8 cellular contexts compared by ENCODE assay signal in genomic region chr15:67840747-67841634, GRCh38. TPM values are rescaled to one million over a fixed set of nuclear protein-coding genes. Genes with fewer than 3 reads are reported as not detected.
DNase-seq lines count a peak whose midpoint lies in the region; ATAC-seq and TF ChIP-seq lines count a peak whose summit lies in the region.

No MANE protein-coding gene starts in this region.

- H3K9ac ChIP-seq in fibroblast of lung (ENCODE audit: insufficient read depth, low read length) (peak overlapping the region; percentile 84), neural cell (ENCODE audit: low read length) (peak overlapping the region; percentile 58)

- H3K27ac Mint-ChIP-seq in T-helper 17 cell: peak overlapping the region; percentile 100

- no peak for TF ChIP-seq EP300 in neural cell (conservative IDR thresholded peaks at IDR 0.05; ENCODE audit: poor library complexity, severe bottlenecking)

- H3K27me3 Mint-ChIP-seq in T-helper 17 cell: peaks cover 7% of the 10 kb centered on the region

- H3K27ac ChIP-seq in fibroblast of lung (ENCODE audit: insufficient read depth, low read length) (peak overlapping the region; percentile 79), neural cell (ENCODE audit: low read length) (no peak overlapping the region)

- H2AFZ ChIP-seq in fibroblast of lung (ENCODE audit: low read length) (peak overlapping the region; percentile 96), neural cell (ENCODE audit: low read depth, low read length) (peak overlapping the region; percentile 94)

- H3K4me1 Mint-ChIP-seq in T-helper 17 cell: peaks cover 23% of the 10 kb centered on the region

- peaks cover 11% of the 10 kb centered on the region for H3K4me1 ChIP-seq in fibroblast of lung (ENCODE audit: control insufficient read depth, extremely low read depth, insufficient read depth, low read length)

- peaks cover 5% of the 10 kb centered on the region for H3K36me3 Mint-ChIP-seq in T-helper 17 cell (ENCODE audit: low read depth)

- no peaks in the 10 kb centered on the region for H3F3A ChIP-seq in neural cell (ENCODE audit: insufficient read depth, low read length, poor library complexity, severe bottlenecking)

- no peak for TF ChIP-seq RAD21 in neural cell (conservative IDR thresholded peaks at IDR 0.05)

- TF ChIP-seq CTCF in fibroblast of lung (conservative IDR thresholded peaks at IDR 0.05 in 1 of 2, IDR thresholded peaks at IDR 0.05 in 1 of 2; ENCODE audit: low read depth in 1 of 2, low read length in 2 of 2): no peak
- no peak for TF ChIP-seq CTCF in neural cell (IDR thresholded peaks at IDR 0.05; ENCODE audit: poor library complexity, severe bottlenecking)

- peaks cover 11% of the 10 kb centered on the region for H3K27me3 ChIP-seq in fibroblast of lung (ENCODE audit: control insufficient read depth, insufficient read depth, low read length)
- H3K27me3 ChIP-seq in neural cell (ENCODE audit: insufficient read depth, low read depth, low read length): peaks cover 28% of the 10 kb centered on the region

- H4K20me1 ChIP-seq in fibroblast of lung (ENCODE audit: control insufficient read depth, extremely low read depth, insufficient read depth, low read length) (no peaks in the 10 kb centered on the region), neural cell (ENCODE audit: insufficient read depth) (no peaks in the 10 kb centered on the region)

- H3K4me3 ChIP-seq in fibroblast of lung (replicated peaks in 1 of 4; ENCODE audit: control extremely low read depth in 1 of 4, insufficient read depth in 1 of 4, low read depth in 3 of 4, low read length in 4 of 4) (peak overlapping the region; percentile 81 to 93 (median 87)), neural cell (ENCODE audit: low read length) (peak overlapping the region; percentile 96)

- no peaks in the 10 kb centered on the region for H3K9me2 ChIP-seq in neural cell (ENCODE audit: insufficient read depth, low read length)

- H3K4me3 Mint-ChIP-seq in T-helper 17 cell: peak overlapping the region; percentile 94

- peak; percentile 54 for DNase-seq in COLO668 (lab: John Stamatoyannopoulos, UW; ENCODE audit: unreplicated experiment)
- DNase-seq in T-helper 17 cell: no peak
- peak; percentile 55 to 58 for DNase-seq in fibroblast of lung (ENCODE audit: low read depth in 2 of 2)
- no peak for DNase-seq in midbrain (lab: John Stamatoyannopoulos, UW)
- no peak for DNase-seq in NCI-H1436 treated with DMSO at 0.1 percent for 48 hours (lab: John Stamatoyannopoulos, UW)

- H3K9me3 ChIP-seq in T-helper 17 cell (ENCODE audit: control insufficient read depth, low read length, poor library complexity, severe bottlenecking) (no peaks in the 10 kb centered on the region), fibroblast of lung (ENCODE audit: control insufficient read depth, insufficient read depth, low read depth, low read length) (no peaks in the 10 kb centered on the region), neural cell (ENCODE audit: low read length) (no peaks in the 10 kb centered on the region)

- H3K79me2 ChIP-seq in fibroblast of lung (ENCODE audit: control insufficient read depth, insufficient read depth, low read length): no peaks in the 10 kb centered on the region
- H3K79me2 ChIP-seq in neural cell (replicated peaks; ENCODE audit: insufficient read depth, low read length): no peaks in the 10 kb centered on the region

- H3K4me2 ChIP-seq in fibroblast of lung (ENCODE audit: extremely low read depth, insufficient read depth, low read length) (peak overlapping the region; percentile 80), neural cell (ENCODE audit: low read length) (peak overlapping the region; percentile 79)

- H3K36me3 ChIP-seq in fibroblast of lung (ENCODE audit: control insufficient read depth, insufficient read depth, low read length) (no peaks in the 10 kb centered on the region), neural cell (ENCODE audit: insufficient read depth, low read length) (no peaks in the 10 kb centered on the region)

- peak; percentile 1 for ATAC-seq in HG03565 (IDR thresholded peaks at IDR 0.05; ENCODE audit: unreplicated experiment)
- ATAC-seq in T-helper 17 cell: no peak
- no peak for ATAC-seq in GM19328 (IDR thresholded peaks at IDR 0.05; ENCODE audit: unreplicated experiment)

TF ChIP-seq in neural cell, 6 proteins besides CTCF, POLR2A, EP300 and RAD21:
- TF ChIP-seq TAF1 (IDR thresholded peaks at IDR 0.05; ENCODE audit: low read depth): no peak
- TF ChIP-seq MXI1 (conservative IDR thresholded peaks at IDR 0.05; ENCODE audit: poor library complexity, severe bottlenecking): no peak
- TF ChIP-seq EZH2 (IDR thresholded peaks at IDR 0.05; ENCODE audit: borderline replicate concordance, insufficient read depth, low read length, poor library complexity, severe bottlenecking): no peak
- no peak for TF ChIP-seq POLR2AphosphoS5 (IDR thresholded peaks at IDR 0.05)
- TF ChIP-seq SMC3 (conservative IDR thresholded peaks at IDR 0.05; ENCODE audit: poor library complexity): no peak
- TF ChIP-seq, protein P1, sequence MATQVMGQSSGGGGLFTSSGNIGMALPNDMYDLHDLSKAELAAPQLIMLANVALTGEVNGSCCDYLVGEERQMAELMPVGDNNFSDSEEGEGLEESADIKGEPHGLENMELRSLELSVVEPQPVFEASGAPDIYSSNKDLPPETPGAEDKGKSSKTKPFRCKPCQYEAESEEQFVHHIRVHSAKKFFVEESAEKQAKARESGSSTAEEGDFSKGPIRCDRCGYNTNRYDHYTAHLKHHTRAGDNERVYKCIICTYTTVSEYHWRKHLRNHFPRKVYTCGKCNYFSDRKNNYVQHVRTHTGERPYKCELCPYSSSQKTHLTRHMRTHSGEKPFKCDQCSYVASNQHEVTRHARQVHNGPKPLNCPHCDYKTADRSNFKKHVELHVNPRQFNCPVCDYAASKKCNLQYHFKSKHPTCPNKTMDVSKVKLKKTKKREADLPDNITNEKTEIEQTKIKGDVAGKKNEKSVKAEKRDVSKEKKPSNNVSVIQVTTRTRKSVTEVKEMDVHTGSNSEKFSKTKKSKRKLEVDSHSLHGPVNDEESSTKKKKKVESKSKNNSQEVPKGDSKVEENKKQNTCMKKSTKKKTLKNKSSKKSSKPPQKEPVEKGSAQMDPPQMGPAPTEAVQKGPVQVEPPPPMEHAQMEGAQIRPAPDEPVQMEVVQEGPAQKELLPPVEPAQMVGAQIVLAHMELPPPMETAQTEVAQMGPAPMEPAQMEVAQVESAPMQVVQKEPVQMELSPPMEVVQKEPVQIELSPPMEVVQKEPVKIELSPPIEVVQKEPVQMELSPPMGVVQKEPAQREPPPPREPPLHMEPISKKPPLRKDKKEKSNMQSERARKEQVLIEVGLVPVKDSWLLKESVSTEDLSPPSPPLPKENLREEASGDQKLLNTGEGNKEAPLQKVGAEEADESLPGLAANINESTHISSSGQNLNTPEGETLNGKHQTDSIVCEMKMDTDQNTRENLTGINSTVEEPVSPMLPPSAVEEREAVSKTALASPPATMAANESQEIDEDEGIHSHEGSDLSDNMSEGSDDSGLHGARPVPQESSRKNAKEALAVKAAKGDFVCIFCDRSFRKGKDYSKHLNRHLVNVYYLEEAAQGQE (IDR thresholded peaks at IDR 0.05; ENCODE audit: borderline replicate concordance): no peak
TF ChIP-seq in neural cell: peak in this region for 0.

RNA-seq across cellular contexts. Expression of gene RNU6-1, which starts 1.1 kb away (rescaled TPM):
- total RNA-seq in T-helper 17 cell: not detected
- not detected in 2 replicates for total RNA-seq in fibroblast of lung
- not detected in 2 replicates for polyA plus RNA-seq in fibroblast of lung
- polyA plus RNA-seq in fibroblast of lung (2012): not detected in 2 replicates
- not detected in 2 replicates for polyA minus RNA-seq in fibroblast of lung (ENCODE audit: low replicate concordance)
- not detected in 2 replicates for polyA plus RNA-seq in neural cell
- polyA minus RNA-seq in neural cell: not detected in 2 replicates

RNA-seq across cellular contexts. Expression of gene SKOR1, which starts 15.7 kb away (rescaled TPM):
- total RNA-seq in T-helper 17 cell: 1 to 10 TPM; 2.2 to 2.7 TPM
- under 0.01 and 0.17 TPM in 2 replicates for total RNA-seq in fibroblast of lung
- polyA plus RNA-seq in fibroblast of lung: 0.01 and 0.02 TPM in 2 replicates
- polyA plus RNA-seq in fibroblast of lung (2012): 0.03 and 0.05 TPM in 2 replicates
- polyA minus RNA-seq in fibroblast of lung (ENCODE audit: low replicate concordance): 0.96 TPM in 1 of 2 replicates, not detected in the other
- polyA plus RNA-seq in neural cell: 0.81 and 0.94 TPM in 2 replicates
- 1.5 and 2.1 TPM in 2 replicates for polyA minus RNA-seq in neural cell

Comparison
In these comparisons a context has a peak if more than half of its experiments do, and no peak if none do; other contexts are left out.
1. DNase-seq: peak in COLO668 (single experiment) and fibroblast of lung (2 of 2); none in T-helper 17 cell (0 of 3), midbrain (single experiment) and NCI-H1436 treated with DMSO at 0.1 percent for 48 hours (single experiment).